Comparison of ENCODE assay signal across 24 cellular contexts in genomic region chr4:177482367-177482766, GRCh38.
"Had no signal": no experiment of that assay in that cellular context is flagged by ENCODE, and none has a peak within 500 bp of the region (broad histone marks: within the 10 kb centered on the region; RNA-seq: fewer than 3 reads in every experiment).

No MANE protein-coding gene starts in this region.

- H3K27me3 ChIP-seq: MG63, SJSA1 had no signal

- DNase-seq: Karpas-422, KG1, MG63, NCI-H1092, NCI-H1105 treated with DMSO at 0.1 percent for 48 hours, NCI-H1417 treated with DMSO at 0.1 percent for 48 hours, NCI-H146, NCI-H1694 treated with DMSO at 0.1 percent for 48 hours, NCI-H1930, NCI-H2081, NCI-H2107, NCI-H2171, NCI-H226, NCI-H446, NCI-H510A, NCI-H524 treated with DMSO at 0.1 percent for 48 hours, NCI-H69, NCI-H774, Right ventricle myocardium superior, RPMI8226, SIG-M5 had no signal

- H3K27ac ChIP-seq: SJSA1, SK-N-MC had no signal

- H3K4me3 ChIP-seq: MG63, SJSA1, SK-N-MC had no signal

- FAIRE-seq: RCC 7860 had no signal

- H3K36me3 ChIP-seq: MG63, SJSA1 had no signal

- H3K9me3 ChIP-seq: MG63, SJSA1 had no signal
